ENCODE assay signal across 8 cellular contexts in the genomic region with DNA sequence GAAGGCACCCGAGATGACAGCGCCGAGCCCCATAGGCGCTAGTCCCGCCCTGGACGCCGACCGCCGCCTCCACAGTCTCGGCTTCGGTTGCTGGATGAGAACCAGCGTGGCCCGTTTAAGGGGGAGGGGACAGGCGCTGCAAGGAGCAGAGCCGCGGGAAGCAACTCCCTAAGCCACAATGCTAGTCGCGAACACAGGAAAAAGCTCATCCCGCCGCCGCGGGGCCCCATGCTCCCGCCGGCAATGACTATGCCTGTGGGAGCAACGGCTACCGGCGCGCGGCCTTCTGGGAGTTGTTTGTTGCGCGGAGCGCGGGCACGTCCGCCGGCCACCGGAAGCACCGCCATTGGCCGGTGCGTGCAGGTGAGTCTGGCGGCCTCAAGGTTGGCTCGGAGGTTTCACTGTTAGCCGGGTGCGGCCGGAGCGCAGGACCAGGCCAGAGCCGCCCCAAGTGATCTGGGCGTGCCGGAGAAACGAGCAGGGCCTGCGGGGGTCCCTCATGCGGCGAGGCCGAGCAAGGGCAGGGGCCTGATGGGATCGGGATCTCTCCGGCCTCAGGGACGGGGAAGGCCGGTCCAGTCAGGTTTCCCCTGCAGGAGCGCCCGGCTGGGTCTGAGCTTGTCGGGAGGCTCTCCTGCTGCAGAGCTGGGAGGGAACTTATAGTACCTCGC. TPM values are rescaled to one million over a fixed set of nuclear protein-coding genes. Genes with fewer than 3 reads are reported as not detected.
DNase-seq lines count a peak whose midpoint lies in the region; ATAC-seq and TF ChIP-seq lines count a peak whose summit lies in the region.

TSS of gene ZNF544 (plus strand) at position 331 of the 671 bp plus-strand sequence. CDS start 15,110 bp downstream, outside the sequence.

- H3K4me1 Mint-ChIP-seq in endothelial cell (ENCODE audit: unreplicated experiment): peaks cover 15% of the 10 kb centered on the region

- peaks cover 15% of the 10 kb centered on the region for H3K27me3 Mint-ChIP-seq in endothelial cell (ENCODE audit: unreplicated experiment)

- peak; percentile 37 for TF ChIP-seq CTCF in endothelial cell (IDR thresholded peaks at IDR 0.05; ENCODE audit: unreplicated experiment)

- H3K27ac Mint-ChIP-seq in endothelial cell (ENCODE audit: unreplicated experiment): peak within 1 kb of the TSS; percentile 91

- no peaks in the 10 kb centered on the region for H3K9me3 Mint-ChIP-seq in endothelial cell (ENCODE audit: unreplicated experiment)

- peaks cover 51% of the 10 kb centered on the region for H3K36me3 Mint-ChIP-seq in endothelial cell (ENCODE audit: low read depth, unreplicated experiment)

- peak within 1 kb of the TSS; percentile 89 for H3K4me3 Mint-ChIP-seq in endothelial cell (ENCODE audit: unreplicated experiment)

- peak; percentile 91 for ATAC-seq in GM19023 (IDR thresholded peaks at IDR 0.05; ENCODE audit: unreplicated experiment)
- peak; percentile 87 for ATAC-seq in HG03442 (IDR thresholded peaks at IDR 0.05; ENCODE audit: unreplicated experiment)

- peak; percentile 43 to 58 for DNase-seq in AML-193 (lab: John Stamatoyannopoulos, UW)
- DNase-seq in NCI-H82 (lab: John Stamatoyannopoulos, UW): peak; percentile 84
- DNase-seq in activated CD8-positive, alpha-beta memory T cell treated with anti-CD3 and anti-CD28 coated beads, Interleukin-2, amount 50 U/mL, for 24 hours (ENCODE audit: extremely low read depth): peak; percentile 20
- peak; percentile 80 for DNase-seq in endothelial cell (ENCODE audit: low spot score)
- DNase-seq in midbrain (lab: John Stamatoyannopoulos, UW): peak; percentile 52
- DNase-seq in stimulated activated CD8-positive, alpha-beta memory T cell treated with anti-CD3 and anti-CD28 coated beads, Interleukin-15, amount 100 ng/mL, for 4 hours (ENCODE audit: low read depth in 2 of 2): peak; percentile 22 to 37

RNA-seq across cellular contexts. Expression of gene ZNF544, which starts in this region (rescaled TPM):
- 44.3 TPM for total RNA-seq in endothelial cell (ENCODE audit: unreplicated experiment)

Comparison
In these comparisons a context has a peak if more than half of its experiments do, and no peak if none do; other contexts are left out.
1. Peak in every context shown above with its lines: DNase-seq and ATAC-seq.
2. DNase-seq: peak in every context shown above with its lines; median percentile 84 in NCI-H82; 80 in endothelial cell; 52 in midbrain; 50 in AML-193; 30 in stimulated activated CD8-positive, alpha-beta memory T cell treated with anti-CD3 and anti-CD28 coated beads, Interleukin-15, amount 100 ng/mL, for 4 hours; 20 in activated CD8-positive, alpha-beta memory T cell treated with anti-CD3 and anti-CD28 coated beads, Interleukin-2, amount 50 U/mL, for 24 hours.